ENCODE assay signal across 1 cellular context in genomic region chr1:34167091-34167788, GRCh38.
A peak's percentile ranks its signal among the peaks of the same experiment; 100 is the strongest.
TF ChIP-seq lines count a peak whose summit lies in the region.

No MANE protein-coding gene starts in this region.

TF ChIP-seq in GM23338, 12 proteins besides CTCF, POLR2A, EP300 and RAD21 (continued from another document):
- 0 out of 2 replicates have a peak, but pooled peaks have one; percentile 21 for TF ChIP-seq ZNF462 (CRISPR knock-in tag; IDR thresholded peaks at IDR 0.05)
